Comparison of ENCODE assay signal across 2 cellular contexts in the genomic region with DNA sequence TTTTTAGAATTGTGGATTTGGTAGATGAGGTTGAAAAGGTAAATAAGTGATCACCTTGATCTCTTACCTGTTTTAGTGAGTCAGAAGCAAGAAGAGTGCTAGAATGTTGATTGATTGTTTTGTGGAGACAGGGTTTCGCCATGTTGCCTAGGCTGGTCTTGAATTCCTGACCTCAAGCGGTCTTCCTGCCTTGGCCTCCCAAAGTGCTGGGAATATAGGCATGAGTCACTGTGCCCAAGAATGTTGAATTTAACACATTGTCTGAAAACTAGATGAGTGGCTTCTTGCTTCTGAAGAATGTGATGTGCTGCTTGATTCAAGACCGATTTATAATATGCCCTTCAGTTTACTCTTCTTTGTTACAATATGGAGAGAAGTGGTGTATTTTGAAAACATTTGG.
TF ChIP-seq lines count a peak whose summit lies in the region.

No MANE protein-coding gene starts in this region.

TF ChIP-seq in A549, 52 proteins besides CTCF, POLR2A, EP300 and RAD21 (continued from another document):
- TF ChIP-seq, protein P1, sequence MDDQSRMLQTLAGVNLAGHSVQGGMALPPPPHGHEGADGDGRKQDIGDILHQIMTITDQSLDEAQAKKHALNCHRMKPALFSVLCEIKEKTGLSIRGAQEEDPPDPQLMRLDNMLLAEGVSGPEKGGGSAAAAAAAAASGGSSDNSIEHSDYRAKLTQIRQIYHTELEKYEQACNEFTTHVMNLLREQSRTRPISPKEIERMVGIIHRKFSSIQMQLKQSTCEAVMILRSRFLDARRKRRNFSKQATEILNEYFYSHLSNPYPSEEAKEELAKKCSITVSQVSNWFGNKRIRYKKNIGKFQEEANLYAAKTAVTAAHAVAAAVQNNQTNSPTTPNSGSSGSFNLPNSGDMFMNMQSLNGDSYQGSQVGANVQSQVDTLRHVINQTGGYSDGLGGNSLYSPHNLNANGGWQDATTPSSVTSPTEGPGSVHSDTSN (IDR thresholded peaks at IDR 0.05) = no peak
- TF ChIP-seq MAZ (IDR thresholded peaks at IDR 0.05; ENCODE audit: borderline replicate concordance, low read depth, low read length) = no peak
- no peak for TF ChIP-seq RCOR1 (IDR thresholded peaks at IDR 0.05; ENCODE audit: low read depth, low read length)
- no peak for TF ChIP-seq NFE2L2 (conservative IDR thresholded peaks at IDR 0.05; ENCODE audit: low read length)
- TF ChIP-seq KDM5A (IDR thresholded peaks at IDR 0.05) = no peak

TF ChIP-seq in IMR-90, 13 proteins besides CTCF, POLR2A, EP300 and RAD21 (continued from another document):
- TF ChIP-seq, protein P2, sequence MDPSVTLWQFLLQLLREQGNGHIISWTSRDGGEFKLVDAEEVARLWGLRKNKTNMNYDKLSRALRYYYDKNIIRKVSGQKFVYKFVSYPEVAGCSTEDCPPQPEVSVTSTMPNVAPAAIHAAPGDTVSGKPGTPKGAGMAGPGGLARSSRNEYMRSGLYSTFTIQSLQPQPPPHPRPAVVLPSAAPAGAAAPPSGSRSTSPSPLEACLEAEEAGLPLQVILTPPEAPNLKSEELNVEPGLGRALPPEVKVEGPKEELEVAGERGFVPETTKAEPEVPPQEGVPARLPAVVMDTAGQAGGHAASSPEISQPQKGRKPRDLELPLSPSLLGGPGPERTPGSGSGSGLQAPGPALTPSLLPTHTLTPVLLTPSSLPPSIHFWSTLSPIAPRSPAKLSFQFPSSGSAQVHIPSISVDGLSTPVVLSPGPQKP (IDR thresholded peaks at IDR 0.05; ENCODE audit: borderline replicate concordance, low read depth, low read length) = no peak
- TF ChIP-seq CHD1 (IDR thresholded peaks at IDR 0.05; ENCODE audit: low read depth, low read length) (no peak), RCOR1 (IDR thresholded peaks at IDR 0.05; ENCODE audit: insufficient replicate concordance, low read length) (no peak), NFE2L2 (IDR thresholded peaks at IDR 0.05; ENCODE audit: low read depth, low read length) (no peak), MAZ (IDR thresholded peaks at IDR 0.05; ENCODE audit: borderline replicate concordance, low read depth, low read length) (no peak), FOS (IDR thresholded peaks at IDR 0.05; ENCODE audit: low read depth, low read length) (no peak), CEBPB (IDR thresholded peaks at IDR 0.05; ENCODE audit: low read depth, low read length) (no peak), MAFK (IDR thresholded peaks at IDR 0.05; ENCODE audit: low read depth, low read length) (no peak)
TF ChIP-seq in IMR-90: peak in this region for 0.
